ENCODE assay signal across 9 cellular contexts in genomic region chr10:6445671-6446278, GRCh38.
DNase-seq lines count a peak whose midpoint lies in the region; ATAC-seq and TF ChIP-seq lines count a peak whose summit lies in the region.
"Had no signal": no experiment of that assay in that cellular context is flagged by ENCODE, and none has a peak within 500 bp of the region (broad histone marks: within the 10 kb centered on the region; RNA-seq: fewer than 3 reads in every experiment).

No MANE protein-coding gene starts in this region.

- H4K20me1 ChIP-seq in PC-9 (ENCODE audit: insufficient read depth): no peaks in the 10 kb centered on the region

- WGBS in ovary, 3 donors: 6 to 9% (median 6%) methylated on average over 11 of the region's 11 CpGs

- H3K4me1 Mint-ChIP-seq in activated T-helper 2 cell treated with anti-CD3 and anti-CD28 coated beads, Interferon-gamma antibody, Interleukin-2, Interleukin-4, amounts not matched to agents 10 μg/mL and 5 μg/mL and 100 μg/mL, durations not matched to agents 14 hours and 24 hours and 36 hours (ENCODE audit: low read depth): peaks cover 38% of the 10 kb centered on the region
- H3K4me1 Mint-ChIP-seq: memory B cell had no signal

- no peaks in the 10 kb centered on the region for H3K27me3 Mint-ChIP-seq in activated T-helper 2 cell treated with anti-CD3 and anti-CD28 coated beads, Interferon-gamma antibody, Interleukin-2, Interleukin-4, amounts not matched to agents 10 μg/mL and 5 μg/mL and 100 μg/mL, durations not matched to agents 14 hours and 24 hours and 36 hours (ENCODE audit: low read depth)

- H3K9me2 ChIP-seq in PC-9 (ENCODE audit: insufficient read depth): no peaks in the 10 kb centered on the region

- no peaks in the 10 kb centered on the region for H3K4me1 ChIP-seq in PC-9 (replicated peaks; ENCODE audit: insufficient read depth)
- no peaks in the 10 kb centered on the region for H3K4me1 ChIP-seq in ovary (ENCODE audit: insufficient read depth)

- POLR2A ChIA-PET in PC-9 (lab: Charles Lee; ENCODE audit: unreplicated experiment): no interaction called here

- H3K27ac Mint-ChIP-seq in activated T-helper 2 cell treated with anti-CD3 and anti-CD28 coated beads, Interferon-gamma antibody, Interleukin-2, Interleukin-4, amounts not matched to agents 10 μg/mL and 5 μg/mL and 100 μg/mL, durations not matched to agents 14 hours and 24 hours and 36 hours: peak overlapping the region; percentile 46
- H3K27ac Mint-ChIP-seq: memory B cell had no signal

- H3K4me2 ChIP-seq in PC-9: no peak overlapping the region

- no peak overlapping the region for H3K4me3 ChIP-seq in PC-9
- no peak overlapping the region for H3K4me3 ChIP-seq in ovary

- H2AFZ ChIP-seq in PC-9: no peak overlapping the region

- H3K9me3 Mint-ChIP-seq in activated T-helper 2 cell treated with anti-CD3 and anti-CD28 coated beads, Interferon-gamma antibody, Interleukin-2, Interleukin-4, amounts not matched to agents 10 μg/mL and 5 μg/mL and 100 μg/mL, durations not matched to agents 14 hours and 24 hours and 36 hours: peaks cover 6% of the 10 kb centered on the region
- H3K9me3 Mint-ChIP-seq: memory B cell had no signal

- H3K9me3 ChIP-seq in PC-9 (ENCODE audit: insufficient read depth, low read depth): no peaks in the 10 kb centered on the region
- no peaks in the 10 kb centered on the region for H3K9me3 ChIP-seq in ovary

- H3K27me3 ChIP-seq in PC-9 (ENCODE audit: insufficient read depth, low read depth) (no peaks in the 10 kb centered on the region), ovary (no peaks in the 10 kb centered on the region)

- H3K79me2 ChIP-seq in PC-9 (ENCODE audit: low read depth): no peaks in the 10 kb centered on the region

- DNase-seq in NCI-H82 (lab: John Stamatoyannopoulos, UW): peak; percentile 27
- DNase-seq in NCI-H82 treated with DMSO at 0.1 percent for 48 hours (lab: John Stamatoyannopoulos, UW; ENCODE audit: unreplicated experiment): no peak
- peak in 1 of 2 experiments; percentile 15 for DNase-seq in PC-9
- DNase-seq in activated T-helper 2 cell treated with anti-CD3 and anti-CD28 coated beads, Interferon-gamma antibody, Interleukin-2, Interleukin-4, amounts not matched to agents 10 μg/mL and 5 μg/mL and 100 μg/mL, durations not matched to agents 14 hours and 24 hours and 36 hours (ENCODE audit: low spot score): peak; percentile 53
- peak; percentile 11 for DNase-seq in foreskin melanocyte
- DNase-seq in ovary: peak in 3 of 5 donors; percentile 25 to 58 (median 26)

- peak; percentile 67 for TF ChIP-seq CTCF in PC-9 (conservative IDR thresholded peaks at IDR 0.05)
- no peak for TF ChIP-seq CTCF in ovary (IDR thresholded peaks at IDR 0.05)

- CTCF ChIA-PET in PC-9 (lab: Charles Lee): no interaction called here

- TF ChIP-seq EP300 in ovary (IDR thresholded peaks at IDR 0.05): no peak

- intact Hi-C loops in PC-9 (cut with micrococcal nuclease; ENCODE audit: unreplicated experiment) (loop anchor here (2.0 to 5.0 kb wide), 2 partner anchors 137 to 221 kb away; partner anchors contain the start of gene PRKCQ), ovary (cut with DNase I) (no loop called here)
- intact Hi-C loops in activated T-helper 2 cell treated with anti-CD3 and anti-CD28 coated beads, Interferon-gamma antibody, Interleukin-2, Interleukin-4, amounts not matched to agents 10 μg/mL and 5 μg/mL and 100 μg/mL, durations not matched to agents 14 hours and 24 hours and 36 hours (cut with micrococcal nuclease): loop anchor here (1.0 kb wide), 1 partner anchor 133 kb away; no protein-coding TSS in a partner anchor

- no TSS peak for BruUV-seq in PC-9 (replicated peaks; lab: Mats Ljungman, UMichigan)

- peaks cover 78% of the 10 kb centered on the region for H3K36me3 Mint-ChIP-seq in activated T-helper 2 cell treated with anti-CD3 and anti-CD28 coated beads, Interferon-gamma antibody, Interleukin-2, Interleukin-4, amounts not matched to agents 10 μg/mL and 5 μg/mL and 100 μg/mL, durations not matched to agents 14 hours and 24 hours and 36 hours (ENCODE audit: low read depth)
- H3K36me3 Mint-ChIP-seq: memory B cell had no signal

- no peak for TF ChIP-seq POLR2A in ovary (IDR thresholded peaks at IDR 0.05)

- H3K36me3 ChIP-seq in PC-9 (ENCODE audit: low read depth): no peaks in the 10 kb centered on the region
- H3K36me3 ChIP-seq in ovary: no peaks in the 10 kb centered on the region

- no peak overlapping the region for H3K4me3 Mint-ChIP-seq in activated T-helper 2 cell treated with anti-CD3 and anti-CD28 coated beads, Interferon-gamma antibody, Interleukin-2, Interleukin-4, amounts not matched to agents 10 μg/mL and 5 μg/mL and 100 μg/mL, durations not matched to agents 14 hours and 24 hours and 36 hours (ENCODE audit: low read depth)
- H3K4me3 Mint-ChIP-seq: memory B cell had no signal

- H3K27ac ChIP-seq in PC-9 (no peak overlapping the region), ovary (no peak overlapping the region)

- ATAC-seq in HG03565 (IDR thresholded peaks at IDR 0.05; ENCODE audit: unreplicated experiment) (no peak), GM19395 (IDR thresholded peaks at IDR 0.05; ENCODE audit: unreplicated experiment) (no peak)

- no peaks in the 10 kb centered on the region for H3F3A ChIP-seq in PC-9 (ENCODE audit: insufficient read depth, low read depth)

Comparison
In these comparisons a context has a peak if more than half of its experiments do, and no peak if none do; other contexts are left out.
1. intact Hi-C loops: an anchor here in PC-9 (2.0 to 5.0 kb wide) and activated T-helper 2 cell treated with anti-CD3 and anti-CD28 coated beads, Interferon-gamma antibody, Interleukin-2, Interleukin-4, amounts not matched to agents 10 μg/mL and 5 μg/mL and 100 μg/mL, durations not matched to agents 14 hours and 24 hours and 36 hours (1.0 kb wide); none called in ovary.